In the genomic region with DNA sequence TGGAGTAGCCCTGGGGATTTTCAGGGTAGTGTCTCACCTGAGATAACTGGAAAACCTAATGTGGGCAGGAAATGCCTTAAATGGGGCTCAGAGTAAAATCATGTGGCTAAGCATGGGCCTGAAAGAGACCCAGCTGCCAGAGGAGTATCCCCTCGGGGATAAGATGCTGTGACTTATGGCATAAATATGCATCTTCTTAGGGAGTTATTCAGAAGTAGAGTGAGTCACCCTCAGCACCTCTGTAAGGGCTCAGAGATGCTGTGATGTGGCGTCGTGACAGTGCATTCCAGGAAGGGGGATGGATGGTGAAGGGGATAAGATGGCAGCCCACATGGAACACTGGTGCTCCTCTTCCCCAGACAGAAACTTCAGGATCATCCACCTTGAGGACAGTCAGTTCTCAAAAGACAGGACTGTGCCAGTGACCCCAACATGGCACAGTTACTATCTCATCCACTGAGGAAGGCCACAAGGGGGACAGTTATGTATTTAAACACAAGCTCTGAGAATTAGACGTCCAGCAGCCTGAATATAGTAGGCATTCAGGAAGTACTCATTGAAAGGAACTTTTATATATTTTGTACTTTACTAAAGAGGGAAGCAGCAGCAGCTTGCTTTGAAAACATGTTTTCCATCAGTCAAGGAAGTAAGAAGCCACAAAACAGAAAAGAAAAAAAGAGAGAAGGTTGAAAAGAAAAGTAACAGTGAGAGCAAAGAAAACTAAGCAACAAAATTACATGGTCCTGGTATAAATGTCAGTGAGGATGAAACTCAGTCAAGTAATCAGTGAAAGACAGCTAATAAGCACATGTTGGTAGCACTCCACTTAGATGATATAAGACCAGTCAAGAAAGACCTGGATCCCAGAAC, we compare ENCODE assay signal across 9 cellular contexts. TPM values are rescaled to one million over a fixed set of nuclear protein-coding genes. Genes with fewer than 3 reads are reported as not detected.
DNase-seq lines count a peak whose midpoint lies in the region; ATAC-seq, FAIRE-seq and TF ChIP-seq lines count a peak whose summit lies in the region.
"Had no signal": no experiment of that assay in that cellular context is flagged by ENCODE, and none has a peak within 500 bp of the region (broad histone marks: within the 10 kb centered on the region; RNA-seq: fewer than 3 reads in every experiment).

No MANE protein-coding gene starts in this region.

- intact Hi-C loops in sciatic nerve (cut with DNase I), result no loop called here

- H3K4me1 ChIP-seq in A549, result peaks cover 23% of the 10 kb centered on the region

- POLR2A ChIA-PET in A549 (lab: Yijun Ruan, JAX), result interaction anchor here (0.6 kb wide), 1 partner anchor 918 kb away, joined by 5 read pairs; no protein-coding TSS in a partner anchor

- CTCF ChIA-PET in A549 (lab: Yijun Ruan, JAX), result interaction anchor here (0.8 to 5.1 kb wide), 10 partner anchors 7 to 274 kb away, joined by 3 to 50 read pairs (median 4); partner anchors contain the start of gene IL24

- TF ChIP-seq EP300 in A549 (IDR thresholded peaks at IDR 0.05), result no peak

- peak; percentile 57 to 79 for ATAC-seq in A549
- peak; percentile 67 for ATAC-seq in GM21825 (IDR thresholded peaks at IDR 0.05; ENCODE audit: unreplicated experiment)
- no peak for ATAC-seq in GM19035 (IDR thresholded peaks at IDR 0.05; ENCODE audit: unreplicated experiment)
- no peak for ATAC-seq in sciatic nerve

- no peak overlapping the region for H3K4me3 ChIP-seq in A549
- H3K4me3 ChIP-seq in fibroblast of pulmonary artery (replicated peaks; ENCODE audit: low read depth, low read length), result no peak overlapping the region

- no peak for TF ChIP-seq RAD21 in A549 (conservative IDR thresholded peaks at IDR 0.05 in 1 of 2, IDR thresholded peaks at IDR 0.05 in 1 of 2)

- TF ChIP-seq POLR2A in A549 (IDR thresholded peaks at IDR 0.05; ENCODE audit: low read length), result no peak

- H3K9me3 ChIP-seq in A549, result no peaks in the 10 kb centered on the region

- WGBS in A549 (ENCODE audit: missing lambda C conversion rate), result 4% methylated on average over 4 of the region's 4 CpGs

- FAIRE-seq in A549 (lab: Jason Lieb, UNC), result no peak

- DNase-seq in A549 (ENCODE audit: low read depth in 1 of 2, low spot score in 1 of 2), result peak; percentile 71 to 77
- DNase-seq in SW 1271 (lab: John Stamatoyannopoulos, UW), result peak; percentile 29 to 65
- peak; percentile 93 for DNase-seq in fibroblast of pulmonary artery (ENCODE audit: low read depth)
- DNase-seq in NCI-H446 treated with DMSO at 0.1 percent for 48 hours (lab: John Stamatoyannopoulos, UW), result no peak
- DNase-seq in sciatic nerve (ENCODE audit: low spot score), result no peak
- DNase-seq in NCI-H82 (lab: John Stamatoyannopoulos, UW), result no peak

- TF ChIP-seq CTCF in A549 (IDR thresholded peaks at IDR 0.05), result no peak
- no peak for TF ChIP-seq CTCF in fibroblast of pulmonary artery (IDR thresholded peaks at IDR 0.05; ENCODE audit: low read length, missing control alignments)

- peak overlapping the region; percentile 13 to 73; a peak in 5 of 6 replicates for H3K27ac ChIP-seq in A549

- H3K4me2 ChIP-seq in A549, result peak overlapping the region; percentile 23; the same call in 2 of the 3 replicates

TF ChIP-seq in A549, 52 proteins besides CTCF, POLR2A, EP300 and RAD21:
- no peak for TF ChIP-seq RFX5 (IDR thresholded peaks at IDR 0.05)
- TF ChIP-seq GATA3 (IDR thresholded peaks at IDR 0.05; ENCODE audit: borderline replicate concordance), result peak; percentile 42; the same call in 1 of the 2 replicates
- no peak for TF ChIP-seq MYC (IDR thresholded peaks at IDR 0.05; ENCODE audit: borderline replicate concordance, low read length)
- TF ChIP-seq, protein P1, sequence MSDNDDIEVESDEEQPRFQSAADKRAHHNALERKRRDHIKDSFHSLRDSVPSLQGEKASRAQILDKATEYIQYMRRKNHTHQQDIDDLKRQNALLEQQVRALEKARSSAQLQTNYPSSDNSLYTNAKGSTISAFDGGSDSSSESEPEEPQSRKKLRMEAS (IDR thresholded peaks at IDR 0.05), result peak; percentile 73; the same call in 1 of the 2 replicates
- TF ChIP-seq HOXA7 (CRISPR knock-in tag; IDR thresholded peaks at IDR 0.05), result no peak
- peak; percentile 63 for TF ChIP-seq FOSL2 (IDR thresholded peaks at IDR 0.05)
- TF ChIP-seq FOSL2 (CRISPR knock-in tag; IDR thresholded peaks at IDR 0.05), result peak; percentile 84
- no peak for TF ChIP-seq REST (IDR thresholded peaks at IDR 0.05)
- peak; percentile 23 for TF ChIP-seq MAFK (IDR thresholded peaks at IDR 0.05; ENCODE audit: partially characterized antibody)
- peak; percentile 55; the same call in 1 of the 2 replicates for TF ChIP-seq JUNB (IDR thresholded peaks at IDR 0.05)
- 0 out of 2 replicates have a peak, but pooled peaks have one; percentile 50 for TF ChIP-seq HOXB5 (CRISPR knock-in tag; IDR thresholded peaks at IDR 0.05)
- 0 out of 2 replicates have a peak, but pooled peaks have one; percentile 18 for TF ChIP-seq NFE2L2 (conservative IDR thresholded peaks at IDR 0.05; ENCODE audit: low read length)
- TF ChIP-seq, protein P2, sequence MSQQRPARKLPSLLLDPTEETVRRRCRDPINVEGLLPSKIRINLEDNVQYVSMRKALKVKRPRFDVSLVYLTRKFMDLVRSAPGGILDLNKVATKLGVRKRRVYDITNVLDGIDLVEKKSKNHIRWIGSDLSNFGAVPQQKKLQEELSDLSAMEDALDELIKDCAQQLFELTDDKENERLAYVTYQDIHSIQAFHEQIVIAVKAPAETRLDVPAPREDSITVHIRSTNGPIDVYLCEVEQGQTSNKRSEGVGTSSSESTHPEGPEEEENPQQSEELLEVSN (IDR thresholded peaks at IDR 0.05; ENCODE audit: borderline replicate concordance, low read depth), result 0 out of 2 replicates have a peak, but pooled peaks have one; percentile 21
- peak; percentile 15; the same call in 1 of the 2 replicates for TF ChIP-seq ZNF302 (CRISPR knock-in tag; IDR thresholded peaks at IDR 0.05)
- no peak for TF ChIP-seq HEYL (CRISPR knock-in tag; IDR thresholded peaks at IDR 0.05)
- 0 out of 2 replicates have a peak, but pooled peaks have one; percentile 22 for TF ChIP-seq HOXB13 (CRISPR knock-in tag; IDR thresholded peaks at IDR 0.05; ENCODE audit: low read depth)

RNA-seq across cellular contexts. Expression of gene IL24, which starts 8.3 kb away (rescaled TPM):
- polyA plus RNA-seq in A549 (2011; rRNA removed) (0.04 and 0.12 TPM in 2 replicates), A549 (2017; fragmentation: RNase III; extraction: RNeasy Plus Mini Kit Qiagen cat#74134 plus additional on column Dnase treatment) (0.07 TPM in 1 of 3 replicates, not detected in the others)
- polyA plus RNA-seq in A549 (2012; cell fraction: cytosol; rRNA removed), result not detected in 2 replicates
- polyA plus RNA-seq in A549 (2012; cell fraction: nucleus; rRNA removed), result 0.02 TPM in 1 of 2 replicates, not detected in the other
- not detected in 2 replicates for polyA minus RNA-seq in A549 (2011; rRNA and poly(A)+ RNA removed)
- not detected for total RNA-seq in sciatic nerve
- polyA plus RNA-seq: neural cell had no signal

RNA-seq across cellular contexts. Expression of gene FCMR, which starts 16.2 kb away (rescaled TPM):
- polyA plus RNA-seq in A549 (2011; rRNA removed) (0.19 and 0.73 TPM in 2 replicates), A549 (2017; fragmentation: RNase III; extraction: RNeasy Plus Mini Kit Qiagen cat#74134 plus additional on column Dnase treatment) (0.93 to 1.3 TPM (median 1.0 TPM) in 3 replicates)
- polyA plus RNA-seq in A549 (2012; cell fraction: cytosol; rRNA removed), result 0.94 and 1.2 TPM in 2 replicates
- 0.58 and 0.61 TPM in 2 replicates for polyA plus RNA-seq in A549 (2012; cell fraction: nucleus; rRNA removed)
- 0.58 and 0.91 TPM in 2 replicates for polyA minus RNA-seq in A549 (2011; rRNA and poly(A)+ RNA removed)
- total RNA-seq in sciatic nerve, result 5.0 TPM
- polyA plus RNA-seq: neural cell had no signal

RNA-seq across cellular contexts. Expression of gene IL20, which starts 40.1 kb away (rescaled TPM):
- polyA plus RNA-seq in A549 (2011; rRNA removed), result 0.05 and 0.13 TPM in 2 replicates
- 0.04 TPM in 1 of 2 replicates, not detected in the other for polyA plus RNA-seq in A549 (2012; cell fraction: cytosol; rRNA removed)
- polyA plus RNA-seq in A549 (2012; cell fraction: nucleus; rRNA removed), result not detected in 2 replicates
- polyA plus RNA-seq in A549 (2017; fragmentation: RNase III; extraction: RNeasy Plus Mini Kit Qiagen cat#74134 plus additional on column Dnase treatment), result not detected in 3 replicates
- not detected in 2 replicates for polyA minus RNA-seq in A549 (2011; rRNA and poly(A)+ RNA removed)
- total RNA-seq in sciatic nerve, result not detected
- polyA plus RNA-seq: neural cell had no signal

RNA-seq across cellular contexts. Expression of gene PIGR, which starts 40.7 kb away (rescaled TPM):
- polyA plus RNA-seq in A549 (2011; rRNA removed), result 0.01 and 0.03 TPM in 2 replicates
- 0.01 TPM in 1 of 2 replicates, not detected in the other for polyA plus RNA-seq in A549 (2012; cell fraction: cytosol; rRNA removed)
- polyA plus RNA-seq in A549 (2012; cell fraction: nucleus; rRNA removed), result 0.01 TPM in 2 replicates
- not detected in 3 replicates for polyA plus RNA-seq in A549 (2017; fragmentation: RNase III; extraction: RNeasy Plus Mini Kit Qiagen cat#74134 plus additional on column Dnase treatment)
- polyA minus RNA-seq in A549 (2011; rRNA and poly(A)+ RNA removed), result not detected in 2 replicates
- 0.49 TPM for total RNA-seq in sciatic nerve
- polyA plus RNA-seq: neural cell had no signal

Comparison
In these comparisons a context has a peak if more than half of its experiments do, and no peak if none do; other contexts are left out.
1. ATAC-seq: peak in A549 (2 of 2) and GM21825 (single experiment); none in GM19035 (single experiment) and sciatic nerve (single experiment).
2. DNase-seq: peak in A549 (2 of 2), SW 1271 (2 of 2) and fibroblast of pulmonary artery (single experiment); none in NCI-H446 treated with DMSO at 0.1 percent for 48 hours (single experiment), sciatic nerve (single experiment) and NCI-H82 (single experiment).